Comparison of ENCODE assay signal across 28 cellular contexts in genomic region chr11:91960770-91961169, GRCh38.
"Had no signal": no experiment of that assay in that cellular context is flagged by ENCODE, and none has a peak within 500 bp of the region (broad histone marks: within the 10 kb centered on the region; RNA-seq: fewer than 3 reads in every experiment).

No MANE protein-coding gene starts in this region.

- H3K27ac ChIP-seq: coronary artery, dorsolateral prefrontal cortex, epithelial cell of prostate, esophagus squamous epithelium, gastrocnemius medialis, heart right ventricle, left lung, lower lobe of right lung had no signal

- H3K27me3 ChIP-seq: dorsolateral prefrontal cortex, esophagus squamous epithelium, gastrocnemius medialis, heart right ventricle, left lung had no signal

- H3K9me3 ChIP-seq: gastrocnemius medialis had no signal

- H3K4me3 ChIP-seq: coronary artery, dorsolateral prefrontal cortex, esophagus squamous epithelium, gastrocnemius medialis, heart right ventricle, left lung, lower lobe of right lung, mucosa of descending colon had no signal

- H3K4me3 Mint-ChIP-seq: mesothelial cell of epicardium; naive B cell; naive thymus-derived CD8-positive, alpha-beta T cell had no signal

- H3K27me3 Mint-ChIP-seq: naive B cell; naive thymus-derived CD8-positive, alpha-beta T cell had no signal

- H3K4me1 Mint-ChIP-seq: mesothelial cell of epicardium; naive B cell; naive thymus-derived CD8-positive, alpha-beta T cell had no signal

- ATAC-seq: esophagus mucosa; gastrocnemius medialis; heart right ventricle; left cardiac atrium; left lung; left ventricle myocardium superior; lower lobe of right lung; mucosa of descending colon; naive thymus-derived CD8-positive, alpha-beta T cell had no signal

- DNase-seq: dermis blood vessel endothelial cell; dorsolateral prefrontal cortex; effector CD4-positive, alpha-beta T cell; effector memory CD4-positive, alpha-beta T cell; erythroblast; esophagus squamous epithelium; foreskin fibroblast; foreskin melanocyte; gastrocnemius medialis; glutamatergic neuron; head of caudate nucleus; heart right ventricle; hippocampal formation; left cardiac atrium; left lung; left ventricle myocardium superior; lower lobe of right lung; mesenchymal stem cell; mucosa of descending colon; naive B cell; naive thymus-derived CD8-positive, alpha-beta T cell had no signal

- H3K27ac Mint-ChIP-seq: mesothelial cell of epicardium; naive thymus-derived CD8-positive, alpha-beta T cell had no signal

- H3K36me3 ChIP-seq: esophagus squamous epithelium, gastrocnemius medialis, heart right ventricle, left lung, lower lobe of right lung had no signal

- H3K4me1 ChIP-seq: esophagus squamous epithelium, gastrocnemius medialis, heart right ventricle, left lung, lower lobe of right lung had no signal

- FAIRE-seq: endometrium, islet of Langerhans, keratinocyte had no signal
